ENCODE assay signal across 1 cellular context in the genomic region with DNA sequence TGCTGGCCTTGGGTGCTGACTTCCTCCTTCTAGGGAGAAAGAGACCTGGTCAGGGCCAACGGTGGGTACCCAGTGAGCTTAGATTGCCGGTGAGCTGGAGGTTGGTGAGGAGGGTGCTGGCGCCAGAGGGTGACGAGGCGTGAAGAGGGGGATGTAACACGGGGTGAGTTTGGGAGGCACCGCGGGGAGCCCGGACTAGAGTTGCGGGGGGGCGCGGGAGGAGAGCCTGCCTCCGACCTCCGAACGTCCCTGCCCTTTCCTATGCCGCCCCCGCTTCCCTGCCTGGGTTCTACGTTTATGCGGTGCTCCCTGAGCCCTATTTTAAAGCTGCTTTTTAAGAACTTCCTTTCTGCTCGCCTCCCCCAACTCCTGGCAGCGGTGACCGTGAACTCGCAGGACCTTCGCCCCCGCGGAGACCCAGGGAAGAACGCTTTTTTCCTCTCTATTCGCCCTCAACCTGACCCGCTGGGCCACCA.
TF ChIP-seq lines count a peak whose summit lies in the region.

No MANE protein-coding gene starts in this region.

TF ChIP-seq in HepG2, 621 proteins besides CTCF, POLR2A, EP300 and RAD21 (continued from another document and continues in another):
- TF ChIP-seq ZZZ3 (CRISPR knock-in tag; IDR thresholded peaks at IDR 0.05; ENCODE audit: borderline replicate concordance), result no peak
- TF ChIP-seq RBM39 (IDR thresholded peaks at IDR 0.05; ENCODE audit: low read depth, low read length, poor library complexity, severe bottlenecking), result no peak
- TF ChIP-seq, protein P1, sequence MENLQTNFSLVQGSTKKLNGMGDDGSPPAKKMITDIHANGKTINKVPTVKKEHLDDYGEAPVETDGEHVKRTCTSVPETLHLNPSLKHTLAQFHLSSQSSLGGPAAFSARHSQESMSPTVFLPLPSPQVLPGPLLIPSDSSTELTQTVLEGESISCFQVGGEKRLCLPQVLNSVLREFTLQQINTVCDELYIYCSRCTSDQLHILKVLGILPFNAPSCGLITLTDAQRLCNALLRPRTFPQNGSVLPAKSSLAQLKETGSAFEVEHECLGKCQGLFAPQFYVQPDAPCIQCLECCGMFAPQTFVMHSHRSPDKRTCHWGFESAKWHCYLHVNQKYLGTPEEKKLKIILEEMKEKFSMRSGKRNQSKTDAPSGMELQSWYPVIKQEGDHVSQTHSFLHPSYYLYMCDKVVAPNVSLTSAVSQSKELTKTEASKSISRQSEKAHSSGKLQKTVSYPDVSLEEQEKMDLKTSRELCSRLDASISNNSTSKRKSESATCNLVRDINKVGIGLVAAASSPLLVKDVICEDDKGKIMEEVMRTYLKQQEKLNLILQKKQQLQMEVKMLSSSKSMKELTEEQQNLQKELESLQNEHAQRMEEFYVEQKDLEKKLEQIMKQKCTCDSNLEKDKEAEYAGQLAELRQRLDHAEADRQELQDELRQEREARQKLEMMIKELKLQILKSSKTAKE (CRISPR knock-in tag; IDR thresholded peaks at IDR 0.05; ENCODE audit: borderline replicate concordance), result peak; percentile 60; the same call in 1 of the 2 replicates
- no peak for TF ChIP-seq CHD2 (IDR thresholded peaks at IDR 0.05; ENCODE audit: low read depth, low read length)
- no peak for TF ChIP-seq GATA4 (IDR thresholded peaks at IDR 0.05; ENCODE audit: borderline replicate concordance, low read depth)
- peak; percentile 70 for TF ChIP-seq NR2F6 (IDR thresholded peaks at IDR 0.05)
- TF ChIP-seq NR2F6 (CRISPR knock-in tag; IDR thresholded peaks at IDR 0.05), result peak; percentile 79
- peak; percentile 58; the same call in 1 of the 2 replicates for TF ChIP-seq NR2F2 (IDR thresholded peaks at IDR 0.05; ENCODE audit: borderline replicate concordance, low read depth)
- TF ChIP-seq ZNF709 (CRISPR knock-in tag; IDR thresholded peaks at IDR 0.05), result no peak
- no peak for TF ChIP-seq KDM4B (CRISPR knock-in tag; IDR thresholded peaks at IDR 0.05)
- peak; percentile 61 for TF ChIP-seq MED1 (CRISPR knock-in tag; IDR thresholded peaks at IDR 0.05)
- TF ChIP-seq MXI1 (IDR thresholded peaks at IDR 0.05; ENCODE audit: borderline replicate concordance, low read depth, low read length), result no peak
- TF ChIP-seq SMAD9 (CRISPR knock-in tag; IDR thresholded peaks at IDR 0.05), result no peak
- TF ChIP-seq, protein P2, sequence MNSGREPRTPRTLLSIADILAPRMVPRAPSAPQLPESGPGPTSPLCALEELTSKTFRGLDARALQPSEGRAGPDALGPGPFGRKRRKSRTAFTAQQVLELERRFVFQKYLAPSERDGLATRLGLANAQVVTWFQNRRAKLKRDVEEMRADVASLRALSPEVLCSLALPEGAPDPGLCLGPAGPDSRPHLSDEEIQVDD (CRISPR knock-in tag; IDR thresholded peaks at IDR 0.05; ENCODE audit: borderline replicate concordance), result no peak
- peak; percentile 44; the same call in 1 of the 2 replicates for TF ChIP-seq TARDBP (CRISPR knock-in tag; IDR thresholded peaks at IDR 0.05)
- no peak for TF ChIP-seq ZNF614 (CRISPR knock-in tag; IDR thresholded peaks at IDR 0.05; ENCODE audit: borderline replicate concordance)
- TF ChIP-seq SNRNP70 (IDR thresholded peaks at IDR 0.05; ENCODE audit: low read depth, low read length), result no peak
- TF ChIP-seq, protein P3, sequence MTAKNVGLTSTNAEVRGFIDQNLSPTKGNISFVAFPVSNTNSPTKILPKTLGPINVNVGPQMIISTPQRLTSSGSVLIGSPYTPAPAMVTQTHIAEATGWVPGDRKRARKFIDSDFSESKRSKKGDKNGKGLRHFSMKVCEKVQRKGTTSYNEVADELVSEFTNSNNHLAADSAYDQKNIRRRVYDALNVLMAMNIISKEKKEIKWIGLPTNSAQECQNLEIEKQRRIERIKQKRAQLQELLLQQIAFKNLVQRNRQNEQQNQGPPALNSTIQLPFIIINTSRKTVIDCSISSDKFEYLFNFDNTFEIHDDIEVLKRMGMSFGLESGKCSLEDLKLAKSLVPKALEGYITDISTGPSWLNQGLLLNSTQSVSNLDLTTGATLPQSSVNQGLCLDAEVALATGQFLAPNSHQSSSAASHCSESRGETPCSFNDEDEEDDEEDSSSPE (CRISPR knock-in tag; IDR thresholded peaks at IDR 0.05), result no peak
- TF ChIP-seq ATAD3A (CRISPR knock-in tag; IDR thresholded peaks at IDR 0.05), result no peak
- TF ChIP-seq, protein P4, sequence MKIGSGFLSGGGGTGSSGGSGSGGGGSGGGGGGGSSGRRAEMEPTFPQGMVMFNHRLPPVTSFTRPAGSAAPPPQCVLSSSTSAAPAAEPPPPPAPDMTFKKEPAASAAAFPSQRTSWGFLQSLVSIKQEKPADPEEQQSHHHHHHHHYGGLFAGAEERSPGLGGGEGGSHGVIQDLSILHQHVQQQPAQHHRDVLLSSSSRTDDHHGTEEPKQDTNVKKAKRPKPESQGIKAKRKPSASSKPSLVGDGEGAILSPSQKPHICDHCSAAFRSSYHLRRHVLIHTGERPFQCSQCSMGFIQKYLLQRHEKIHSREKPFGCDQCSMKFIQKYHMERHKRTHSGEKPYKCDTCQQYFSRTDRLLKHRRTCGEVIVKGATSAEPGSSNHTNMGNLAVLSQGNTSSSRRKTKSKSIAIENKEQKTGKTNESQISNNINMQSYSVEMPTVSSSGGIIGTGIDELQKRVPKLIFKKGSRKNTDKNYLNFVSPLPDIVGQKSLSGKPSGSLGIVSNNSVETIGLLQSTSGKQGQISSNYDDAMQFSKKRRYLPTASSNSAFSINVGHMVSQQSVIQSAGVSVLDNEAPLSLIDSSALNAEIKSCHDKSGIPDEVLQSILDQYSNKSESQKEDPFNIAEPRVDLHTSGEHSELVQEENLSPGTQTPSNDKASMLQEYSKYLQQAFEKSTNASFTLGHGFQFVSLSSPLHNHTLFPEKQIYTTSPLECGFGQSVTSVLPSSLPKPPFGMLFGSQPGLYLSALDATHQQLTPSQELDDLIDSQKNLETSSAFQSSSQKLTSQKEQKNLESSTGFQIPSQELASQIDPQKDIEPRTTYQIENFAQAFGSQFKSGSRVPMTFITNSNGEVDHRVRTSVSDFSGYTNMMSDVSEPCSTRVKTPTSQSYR (CRISPR knock-in tag; IDR thresholded peaks at IDR 0.05; ENCODE audit: borderline replicate concordance), result peak; percentile 71; the same call in 1 of the 2 replicates
- TF ChIP-seq ZEB1 (IDR thresholded peaks at IDR 0.05; ENCODE audit: insufficient replicate concordance, low read depth), result no peak
- TF ChIP-seq NCOR1 (IDR thresholded peaks at IDR 0.05; ENCODE audit: borderline replicate concordance, low read length), result 0 out of 2 replicates have a peak, but pooled peaks have one; percentile 30
- peak; percentile 37; the same call in 1 of the 2 replicates for TF ChIP-seq SAP130 (CRISPR knock-in tag; IDR thresholded peaks at IDR 0.05; ENCODE audit: low read depth)
- TF ChIP-seq, protein P5, sequence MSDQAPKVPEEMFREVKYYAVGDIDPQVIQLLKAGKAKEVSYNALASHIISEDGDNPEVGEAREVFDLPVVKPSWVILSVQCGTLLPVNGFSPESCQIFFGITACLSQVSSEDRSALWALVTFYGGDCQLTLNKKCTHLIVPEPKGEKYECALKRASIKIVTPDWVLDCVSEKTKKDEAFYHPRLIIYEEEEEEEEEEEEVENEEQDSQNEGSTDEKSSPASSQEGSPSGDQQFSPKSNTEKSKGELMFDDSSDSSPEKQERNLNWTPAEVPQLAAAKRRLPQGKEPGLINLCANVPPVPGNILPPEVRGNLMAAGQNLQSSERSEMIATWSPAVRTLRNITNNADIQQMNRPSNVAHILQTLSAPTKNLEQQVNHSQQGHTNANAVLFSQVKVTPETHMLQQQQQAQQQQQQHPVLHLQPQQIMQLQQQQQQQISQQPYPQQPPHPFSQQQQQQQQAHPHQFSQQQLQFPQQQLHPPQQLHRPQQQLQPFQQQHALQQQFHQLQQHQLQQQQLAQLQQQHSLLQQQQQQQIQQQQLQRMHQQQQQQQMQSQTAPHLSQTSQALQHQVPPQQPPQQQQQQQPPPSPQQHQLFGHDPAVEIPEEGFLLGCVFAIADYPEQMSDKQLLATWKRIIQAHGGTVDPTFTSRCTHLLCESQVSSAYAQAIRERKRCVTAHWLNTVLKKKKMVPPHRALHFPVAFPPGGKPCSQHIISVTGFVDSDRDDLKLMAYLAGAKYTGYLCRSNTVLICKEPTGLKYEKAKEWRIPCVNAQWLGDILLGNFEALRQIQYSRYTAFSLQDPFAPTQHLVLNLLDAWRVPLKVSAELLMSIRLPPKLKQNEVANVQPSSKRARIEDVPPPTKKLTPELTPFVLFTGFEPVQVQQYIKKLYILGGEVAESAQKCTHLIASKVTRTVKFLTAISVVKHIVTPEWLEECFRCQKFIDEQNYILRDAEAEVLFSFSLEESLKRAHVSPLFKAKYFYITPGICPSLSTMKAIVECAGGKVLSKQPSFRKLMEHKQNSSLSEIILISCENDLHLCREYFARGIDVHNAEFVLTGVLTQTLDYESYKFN (CRISPR knock-in tag; conservative IDR thresholded peaks at IDR 0.05), result peak; percentile 75
- no peak for TF ChIP-seq FOXP1 (IDR thresholded peaks at IDR 0.05)
- TF ChIP-seq FOXP1 (CRISPR knock-in tag; IDR thresholded peaks at IDR 0.05), result 0 out of 2 replicates have a peak, but pooled peaks have one; percentile 6
- TF ChIP-seq, protein P6, sequence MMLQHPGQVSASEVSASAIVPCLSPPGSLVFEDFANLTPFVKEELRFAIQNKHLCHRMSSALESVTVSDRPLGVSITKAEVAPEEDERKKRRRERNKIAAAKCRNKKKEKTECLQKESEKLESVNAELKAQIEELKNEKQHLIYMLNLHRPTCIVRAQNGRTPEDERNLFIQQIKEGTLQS (CRISPR knock-in tag; IDR thresholded peaks at IDR 0.05), result no peak
- no peak for TF ChIP-seq CCAR2 (optimal IDR thresholded peaks at IDR 0.05; ENCODE audit: low read depth, low read length)
- peak; percentile 13; the same call in 1 of the 2 replicates for TF ChIP-seq SOX5 (CRISPR knock-in tag; IDR thresholded peaks at IDR 0.05; ENCODE audit: borderline replicate concordance)
- TF ChIP-seq ZKSCAN5 (CRISPR knock-in tag; IDR thresholded peaks at IDR 0.05), result no peak
- no peak for TF ChIP-seq PITX1 (CRISPR knock-in tag; IDR thresholded peaks at IDR 0.05)
- no peak for TF ChIP-seq RBFOX2 (IDR thresholded peaks at IDR 0.05; ENCODE audit: low read depth, low read length)
- TF ChIP-seq ZBTB38 (CRISPR knock-in tag; IDR thresholded peaks at IDR 0.05), result peak; percentile 85
- TF ChIP-seq GABPA (IDR thresholded peaks at IDR 0.05; ENCODE audit: low read depth, low read length), result no peak
- TF ChIP-seq GABPA (CRISPR knock-in tag; IDR thresholded peaks at IDR 0.05; ENCODE audit: low read depth), result no peak
- TF ChIP-seq, protein P7, sequence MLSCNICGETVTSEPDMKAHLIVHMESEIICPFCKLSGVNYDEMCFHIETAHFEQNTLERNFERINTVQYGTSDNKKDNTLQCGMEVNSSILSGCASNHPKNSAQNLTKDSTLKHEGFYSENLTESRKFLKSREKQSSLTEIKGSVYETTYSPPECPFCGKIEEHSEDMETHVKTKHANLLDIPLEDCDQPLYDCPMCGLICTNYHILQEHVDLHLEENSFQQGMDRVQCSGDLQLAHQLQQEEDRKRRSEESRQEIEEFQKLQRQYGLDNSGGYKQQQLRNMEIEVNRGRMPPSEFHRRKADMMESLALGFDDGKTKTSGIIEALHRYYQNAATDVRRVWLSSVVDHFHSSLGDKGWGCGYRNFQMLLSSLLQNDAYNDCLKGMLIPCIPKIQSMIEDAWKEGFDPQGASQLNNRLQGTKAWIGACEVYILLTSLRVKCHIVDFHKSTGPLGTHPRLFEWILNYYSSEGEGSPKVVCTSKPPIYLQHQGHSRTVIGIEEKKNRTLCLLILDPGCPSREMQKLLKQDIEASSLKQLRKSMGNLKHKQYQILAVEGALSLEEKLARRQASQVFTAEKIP (CRISPR knock-in tag; IDR thresholded peaks at IDR 0.05; ENCODE audit: borderline replicate concordance), result no peak
- no peak for TF ChIP-seq HCFC1 (IDR thresholded peaks at IDR 0.05; ENCODE audit: low read depth, low read length)
- TF ChIP-seq, protein P8, sequence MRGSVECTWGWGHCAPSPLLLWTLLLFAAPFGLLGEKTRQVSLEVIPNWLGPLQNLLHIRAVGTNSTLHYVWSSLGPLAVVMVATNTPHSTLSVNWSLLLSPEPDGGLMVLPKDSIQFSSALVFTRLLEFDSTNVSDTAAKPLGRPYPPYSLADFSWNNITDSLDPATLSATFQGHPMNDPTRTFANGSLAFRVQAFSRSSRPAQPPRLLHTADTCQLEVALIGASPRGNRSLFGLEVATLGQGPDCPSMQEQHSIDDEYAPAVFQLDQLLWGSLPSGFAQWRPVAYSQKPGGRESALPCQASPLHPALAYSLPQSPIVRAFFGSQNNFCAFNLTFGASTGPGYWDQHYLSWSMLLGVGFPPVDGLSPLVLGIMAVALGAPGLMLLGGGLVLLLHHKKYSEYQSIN (CRISPR knock-in tag; IDR thresholded peaks at IDR 0.05; ENCODE audit: borderline replicate concordance), result no peak
- TF ChIP-seq POLR2G (IDR thresholded peaks at IDR 0.05; ENCODE audit: low read depth, low read length), result no peak
- no peak for TF ChIP-seq YEATS2 (CRISPR knock-in tag; IDR thresholded peaks at IDR 0.05; ENCODE audit: borderline replicate concordance)
- TF ChIP-seq RXRB (CRISPR knock-in tag; IDR thresholded peaks at IDR 0.05; ENCODE audit: borderline replicate concordance), result peak; percentile 94
- no peak for TF ChIP-seq SMAD1 (CRISPR knock-in tag; IDR thresholded peaks at IDR 0.05; ENCODE audit: borderline replicate concordance, low read depth)
- no peak for TF ChIP-seq ZNF572 (CRISPR knock-in tag; IDR thresholded peaks at IDR 0.05)
- TF ChIP-seq, protein P9, sequence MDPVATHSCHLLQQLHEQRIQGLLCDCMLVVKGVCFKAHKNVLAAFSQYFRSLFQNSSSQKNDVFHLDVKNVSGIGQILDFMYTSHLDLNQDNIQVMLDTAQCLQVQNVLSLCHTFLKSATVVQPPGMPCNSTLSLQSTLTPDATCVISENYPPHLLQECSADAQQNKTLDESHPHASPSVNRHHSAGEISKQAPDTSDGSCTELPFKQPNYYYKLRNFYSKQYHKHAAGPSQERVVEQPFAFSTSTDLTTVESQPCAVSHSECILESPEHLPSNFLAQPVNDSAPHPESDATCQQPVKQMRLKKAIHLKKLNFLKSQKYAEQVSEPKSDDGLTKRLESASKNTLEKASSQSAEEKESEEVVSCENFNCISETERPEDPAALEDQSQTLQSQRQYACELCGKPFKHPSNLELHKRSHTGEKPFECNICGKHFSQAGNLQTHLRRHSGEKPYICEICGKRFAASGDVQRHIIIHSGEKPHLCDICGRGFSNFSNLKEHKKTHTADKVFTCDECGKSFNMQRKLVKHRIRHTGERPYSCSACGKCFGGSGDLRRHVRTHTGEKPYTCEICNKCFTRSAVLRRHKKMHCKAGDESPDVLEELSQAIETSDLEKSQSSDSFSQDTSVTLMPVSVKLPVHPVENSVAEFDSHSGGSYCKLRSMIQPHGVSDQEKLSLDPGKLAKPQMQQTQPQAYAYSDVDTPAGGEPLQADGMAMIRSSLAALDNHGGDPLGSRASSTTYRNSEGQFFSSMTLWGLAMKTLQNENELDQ (CRISPR knock-in tag; IDR thresholded peaks at IDR 0.05; ENCODE audit: borderline replicate concordance), result no peak
- TF ChIP-seq ZNF282 (IDR thresholded peaks at IDR 0.05; ENCODE audit: partially characterized antibody), result no peak
- TF ChIP-seq, protein P10, sequence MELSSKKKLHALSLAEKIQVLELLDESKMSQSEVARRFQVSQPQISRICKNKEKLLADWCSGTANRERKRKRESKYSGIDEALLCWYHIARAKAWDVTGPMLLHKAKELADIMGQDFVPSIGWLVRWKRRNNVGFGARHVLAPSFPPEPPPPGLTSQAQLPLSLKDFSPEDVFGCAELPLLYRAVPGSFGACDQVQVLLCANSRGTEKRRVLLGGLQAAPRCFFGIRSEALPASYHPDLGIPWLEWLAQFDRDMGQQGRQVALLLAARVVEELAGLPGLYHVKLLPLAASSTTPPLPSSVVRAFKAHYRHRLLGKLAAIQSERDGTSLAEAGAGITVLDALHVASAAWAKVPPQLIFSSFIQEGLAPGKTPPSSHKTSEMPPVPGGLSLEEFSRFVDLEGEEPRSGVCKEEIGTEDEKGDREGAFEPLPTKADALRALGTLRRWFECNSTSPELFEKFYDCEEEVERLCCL (CRISPR knock-in tag; IDR thresholded peaks at IDR 0.05; ENCODE audit: borderline replicate concordance), result no peak
- TF ChIP-seq NCOA2 (CRISPR knock-in tag; IDR thresholded peaks at IDR 0.05), result no peak
